In genomic region chr9:76676857-76677256, GRCh38 we compare ENCODE assay signal across 1 cellular context.
TF ChIP-seq lines count a peak whose summit lies in the region.

No MANE protein-coding gene starts in this region.

TF ChIP-seq in SK-N-SH treated with all-trans-retinoic acid at 6 μM for 48 hours, 23 proteins besides CTCF, POLR2A, EP300 and RAD21 (continued from another document):
- TF ChIP-seq CSRNP3 (CRISPR knock-in tag; IDR thresholded peaks at IDR 0.05) (no peak), BACH2 (CRISPR knock-in tag; IDR thresholded peaks at IDR 0.05; ENCODE audit: borderline replicate concordance) (no peak), ZNF8 (CRISPR knock-in tag; IDR thresholded peaks at IDR 0.05) (no peak), OSR1 (CRISPR knock-in tag; IDR thresholded peaks at IDR 0.05) (no peak), ZFP3 (CRISPR knock-in tag; IDR thresholded peaks at IDR 0.05) (no peak), ZNF70 (CRISPR knock-in tag; IDR thresholded peaks at IDR 0.05) (no peak), TCF4 (CRISPR knock-in tag; IDR thresholded peaks at IDR 0.05; ENCODE audit: borderline replicate concordance) (no peak)
